Comparison of ENCODE assay signal across 12 cellular contexts in genomic region chr2:128279786-128280701, GRCh38. TPM values are rescaled to one million over a fixed set of nuclear protein-coding genes. Genes with fewer than 3 reads are reported as not detected.
DNase-seq lines count a peak whose midpoint lies in the region; ATAC-seq and TF ChIP-seq lines count a peak whose summit lies in the region.
"Had no signal": no experiment of that assay in that cellular context is flagged by ENCODE, and none has a peak within 500 bp of the region (broad histone marks: within the 10 kb centered on the region; RNA-seq: fewer than 3 reads in every experiment).

No MANE protein-coding gene starts in this region.

- peaks cover 4% of the 10 kb centered on the region for H3K9me3 Mint-ChIP-seq in activated T-cell treated with anti-CD3 and anti-CD28 coated beads, Interleukin-2, amount 50 U/mL, for 4 hours

- H3K27me3 ChIP-seq in adrenal gland (no peaks in the 10 kb centered on the region), lung (ENCODE audit: control insufficient read depth, insufficient read depth) (no peaks in the 10 kb centered on the region), suprapubic skin (no peaks in the 10 kb centered on the region)

- TF ChIP-seq EP300 in suprapubic skin (IDR thresholded peaks at IDR 0.05) = no peak

- H3K4me3 ChIP-seq in adrenal gland (no peak overlapping the region), lung (no peak overlapping the region), suprapubic skin (no peak overlapping the region)
- H3K4me3 ChIP-seq: skin epidermis had no signal

- H3K36me3 ChIP-seq in adrenal gland (replicated peaks in 1 of 2) (peaks cover 0 to 7% of the 10 kb centered on the region in 2 donors), lung (ENCODE audit: control insufficient read depth in 2 of 2, insufficient read depth in 2 of 2, low read length in 2 of 2) (peaks cover 0 to 4% of the 10 kb centered on the region in 2 donors), suprapubic skin (peaks cover 18% of the 10 kb centered on the region)

- H3K36me3 Mint-ChIP-seq in activated T-cell treated with anti-CD3 and anti-CD28 coated beads, Interleukin-2, amount 50 U/mL, for 4 hours (ENCODE audit: insufficient read depth) = peaks cover 15% of the 10 kb centered on the region

- H3K4me1 Mint-ChIP-seq in activated T-cell treated with anti-CD3 and anti-CD28 coated beads, Interleukin-2, amount 50 U/mL, for 4 hours (ENCODE audit: low read depth) = peaks cover 19% of the 10 kb centered on the region

- no peak overlapping the region for H3K4me3 Mint-ChIP-seq in activated T-cell treated with anti-CD3 and anti-CD28 coated beads, Interleukin-2, amount 50 U/mL, for 4 hours

- TF ChIP-seq POLR2A in adrenal gland (IDR thresholded peaks at IDR 0.05) = peak in 1 of 2 donors; percentile 45
- TF ChIP-seq POLR2A in suprapubic skin (IDR thresholded peaks at IDR 0.05) = no peak

- H3K4me1 ChIP-seq in adrenal gland (replicated peaks in 1 of 2) (peaks cover 45 to 65% of the 10 kb centered on the region in 2 donors), lung (ENCODE audit: control insufficient read depth in 2 of 2, insufficient read depth in 2 of 2, low read length in 2 of 2) (peaks cover 9 to 17% of the 10 kb centered on the region in 2 donors), suprapubic skin (peaks cover 45% of the 10 kb centered on the region)

- H3K27ac ChIP-seq in adrenal gland = peak overlapping the region; percentile 71 to 91 (median 85)
- H3K27ac ChIP-seq in lung (ENCODE audit: low read depth in 1 of 2, low read length in 1 of 2) = no peak overlapping the region
- H3K27ac ChIP-seq in suprapubic skin = peak overlapping the region; percentile 32

- DNase-seq in activated T-cell treated with anti-CD3 and anti-CD28 coated beads, Interleukin-2, amount 50 U/mL, for 4 hours = peak; percentile 1
- no peak for DNase-seq in activated T-cell treated with anti-CD3 and anti-CD28 coated beads, Interleukin-2, amount 50 U/mL, for 1 hour
- DNase-seq in adrenal gland (peak; percentile 47 to 72 (median 66)), lung (ENCODE audit: low spot score) (no peak), suprapubic skin (ENCODE audit: low spot score in 2 of 2) (peak; percentile 59 to 72), NCI-H1417 treated with DMSO at 0.1 percent for 48 hours (lab: John Stamatoyannopoulos, UW) (no peak)
- DNase-seq: ACHN; activated CD4-positive, alpha-beta T cell treated with anti-CD3 and anti-CD28 coated beads for 1 hour; NCI-H2171 had no signal

- H3K9me3 ChIP-seq in adrenal gland (replicated peaks in 1 of 3) = no peaks in the 10 kb centered on the region
- peaks cover 0 to 4% of the 10 kb centered on the region in 2 donors for H3K9me3 ChIP-seq in lung (ENCODE audit: control insufficient read depth in 2 of 2, insufficient read depth in 1 of 2, low read length in 1 of 2)
- H3K9me3 ChIP-seq in suprapubic skin = no peaks in the 10 kb centered on the region

- TF ChIP-seq CTCF in adrenal gland (IDR thresholded peaks at IDR 0.05) (no peak), lung (IDR thresholded peaks at IDR 0.05; ENCODE audit: control extremely low read depth, extremely low read depth) (no peak), suprapubic skin (IDR thresholded peaks at IDR 0.05) (no peak)

- 37 to 56% (median 47%) methylated on average over 11 to 23 of the region's 23 CpGs for WGBS in adrenal gland, 4 donors
- WGBS in lung, 2 donors = 32 to 62% methylated on average over 23 of the region's 23 CpGs
- 69% methylated on average over 6 of the region's 23 CpGs for WGBS in suprapubic skin

- no peaks in the 10 kb centered on the region for H3K27me3 Mint-ChIP-seq in activated T-cell treated with anti-CD3 and anti-CD28 coated beads, Interleukin-2, amount 50 U/mL, for 4 hours (ENCODE audit: low read depth)

- ATAC-seq in activated T-cell treated with anti-CD3 and anti-CD28 coated beads, Interleukin-2, amount 50 U/mL, for 4 hours = no peak
- peak; percentile 13 for ATAC-seq in lung (ENCODE audit: insufficient read depth, low FRiP score)
- no peak for ATAC-seq in HG02571 (IDR thresholded peaks at IDR 0.05; ENCODE audit: unreplicated experiment)
- no peak for ATAC-seq in GM21619 (IDR thresholded peaks at IDR 0.05; ENCODE audit: unreplicated experiment)

- intact Hi-C loops in adrenal gland (cut with DNase I) = no loop called here

RNA-seq across cellular contexts. Expression of gene HS6ST1, which starts 38.6 kb away (rescaled TPM):
- 10 to 100 TPM; 23.9 to 32.3 (median 28.2) TPM for total RNA-seq in activated T-cell treated with anti-CD3 and anti-CD28 coated beads, Interleukin-2, amount 50 U/mL, for 4 hours
- total RNA-seq in adrenal gland (100 to 1,000 TPM in 6 of 8 donors, 10 to 100 TPM in 2; 74.5 to 262 (median 149) TPM), lung (10 to 100 TPM; 27.1 to 37.7 TPM), suprapubic skin (10 to 100 TPM; 55.7 to 75.0 (median 67.3) TPM)
- polyA plus RNA-seq in adrenal gland (10 to 100 TPM; 20.5 to 40.0 (median 35.1) TPM), lung (10 to 100 TPM; 15.1 to 31.0 TPM)

Comparison
In these comparisons a context has a peak if more than half of its experiments do, and no peak if none do; other contexts are left out.
1. DNase-seq: peak in activated T-cell treated with anti-CD3 and anti-CD28 coated beads, Interleukin-2, amount 50 U/mL, for 4 hours (single experiment), adrenal gland (7 of 7) and suprapubic skin (2 of 2); none in activated T-cell treated with anti-CD3 and anti-CD28 coated beads, Interleukin-2, amount 50 U/mL, for 1 hour (single experiment), lung (single experiment) and NCI-H1417 treated with DMSO at 0.1 percent for 48 hours (single experiment).
2. H3K27ac ChIP-seq: peak in adrenal gland (5 of 5) and suprapubic skin (single experiment); none in lung (0 of 2).